Comparison of ENCODE assay signal across 27 cellular contexts in genomic region chr1:102840741-102841140, GRCh38.
"Had no signal": no experiment of that assay in that cellular context is flagged by ENCODE, and none has a peak within 500 bp of the region (broad histone marks: within the 10 kb centered on the region; RNA-seq: fewer than 3 reads in every experiment).

No MANE protein-coding gene starts in this region.

- ATAC-seq: stimulated activated effector memory CD8-positive, alpha-beta T cell treated with anti-CD3 and anti-CD28 coated beads, Interleukin-12 subunit alpha, Interleukin-12 subunit beta, amount 100 ng/mL, for 72 hours; stimulated activated memory B cell treated with anti-CD40 and anti-IgM and Interleukin-4, amounts not matched to agents 10 μg/mL and 1 μg/mL and 100 μg/mL, for 72 hours; stimulated activated naive B cell treated with anti-CD40 and anti-IgM and Interleukin-4, amounts not matched to agents 10 μg/mL and 1 μg/mL and 100 μg/mL, for 72 hours; stimulated activated naive CD8-positive, alpha-beta T cell treated with anti-CD3 and anti-CD28 coated beads, Interleukin-15, amount 100 ng/mL, for 72 hours; stimulated activated naive CD8-positive, alpha-beta T cell treated with anti-CD3 and anti-CD28 coated beads, Interleukin-15, Interleukin-2, amounts not matched to agents 100 U/mL and 50 U/mL, for 24 hours; upper lobe of right lung had no signal

- DNase-seq: stimulated activated CD4-positive, alpha-beta T cell treated with anti-CD3 and anti-CD28 coated beads, Interleukin-2, amount 100 ng/mL, for 48 hours; stimulated activated CD4-positive, alpha-beta T cell treated with anti-CD3 and anti-CD28 coated beads, Interleukin-4, amount 100 ng/mL, for 1 hour; stimulated activated CD4-positive, alpha-beta T cell treated with anti-CD3 and anti-CD28 coated beads, Interleukin-4, amount 100 ng/mL, for 24 hours; stimulated activated CD4-positive, alpha-beta T cell treated with anti-CD3 and anti-CD28 coated beads, Interleukin-4, amount 100 ng/mL, for 4 hours; stimulated activated CD8-positive, alpha-beta memory T cell treated with anti-CD3 and anti-CD28 coated beads, Interleukin-4, amount 100 ng/mL, for 48 hours; stimulated activated naive B cell treated with anti-CD40 and anti-IgM and Interleukin-4, amounts not matched to agents 10 μg/mL and 1 μg/mL and 100 μg/mL, for 72 hours; stimulated activated naive CD4-positive, alpha-beta T cell; stimulated activated naive CD4-positive, alpha-beta T cell treated with Interleukin-2 at 50 U/mL for 16 hours; stimulated activated naive CD8-positive, alpha-beta T cell treated with anti-CD3 and anti-CD28 coated beads, Interleukin-15, amount 100 ng/mL, for 72 hours; stimulated activated naive CD8-positive, alpha-beta T cell treated with anti-CD3 and anti-CD28 coated beads, Interleukin-15, Interleukin-2, amounts not matched to agents 100 U/mL and 50 U/mL, for 24 hours; stomach; substantia nigra; testis; thyroid gland; tibial artery; transverse colon; upper lobe of left lung; upper lobe of right lung; uterus had no signal

- H3K9me3 Mint-ChIP-seq: stimulated activated naive CD8-positive, alpha-beta T cell treated with anti-CD3 and anti-CD28 coated beads, Interleukin-15, Interleukin-2, amounts not matched to agents 100 ng/mL and 50 ng/mL, for 24 hours; type B pancreatic cell had no signal

- H3K4me1 Mint-ChIP-seq: stimulated activated effector memory CD8-positive, alpha-beta T cell treated with anti-CD3 and anti-CD28 coated beads, Interleukin-12 subunit alpha, Interleukin-12 subunit beta, amount 100 ng/mL, for 72 hours; stimulated activated memory B cell treated with anti-CD40 and anti-IgM and Interleukin-4, amounts not matched to agents 10 μg/mL and 1 μg/mL and 100 μg/mL, for 72 hours; stimulated activated naive B cell treated with anti-CD40 and anti-IgM and Interleukin-4, amounts not matched to agents 10 μg/mL and 1 μg/mL and 100 μg/mL, for 72 hours; stimulated activated naive CD8-positive, alpha-beta T cell treated with anti-CD3 and anti-CD28 coated beads, Interleukin-15, amount 100 ng/mL, for 72 hours had no signal

- H3K27me3 ChIP-seq: stomach, suprapubic skin, testis, thyroid gland, tibial artery, tibial nerve, transverse colon, upper lobe of left lung, upper lobe of right lung, uterus, vagina had no signal

- H3K4me1 ChIP-seq: stomach, suprapubic skin, testis, thyroid gland, tibial artery, tibial nerve, transverse colon, upper lobe of left lung, upper lobe of right lung, uterus, vagina had no signal

- H3K27me3 Mint-ChIP-seq: stimulated activated memory B cell treated with anti-CD40 and anti-IgM and Interleukin-4, amounts not matched to agents 10 μg/mL and 1 μg/mL and 100 μg/mL, for 72 hours; stimulated activated naive B cell treated with anti-CD40 and anti-IgM and Interleukin-4, amounts not matched to agents 10 μg/mL and 1 μg/mL and 100 μg/mL, for 72 hours; stimulated activated naive CD8-positive, alpha-beta T cell treated with anti-CD3 and anti-CD28 coated beads, Interleukin-15, amount 100 ng/mL, for 72 hours; stimulated activated naive CD8-positive, alpha-beta T cell treated with anti-CD3 and anti-CD28 coated beads, Interleukin-15, Interleukin-2, amounts not matched to agents 100 ng/mL and 50 ng/mL, for 24 hours; type B pancreatic cell had no signal

- H3K4me3 Mint-ChIP-seq: stimulated activated effector memory CD8-positive, alpha-beta T cell treated with anti-CD3 and anti-CD28 coated beads, Interleukin-12 subunit alpha, Interleukin-12 subunit beta, amount 100 ng/mL, for 72 hours; stimulated activated memory B cell treated with anti-CD40 and anti-IgM and Interleukin-4, amounts not matched to agents 10 μg/mL and 1 μg/mL and 100 μg/mL, for 72 hours; stimulated activated naive B cell treated with anti-CD40 and anti-IgM and Interleukin-4, amounts not matched to agents 10 μg/mL and 1 μg/mL and 100 μg/mL, for 72 hours; stimulated activated naive CD8-positive, alpha-beta T cell treated with anti-CD3 and anti-CD28 coated beads, Interleukin-15, amount 100 ng/mL, for 72 hours; stimulated activated naive CD8-positive, alpha-beta T cell treated with anti-CD3 and anti-CD28 coated beads, Interleukin-15, Interleukin-2, amounts not matched to agents 100 ng/mL and 50 ng/mL, for 24 hours; type B pancreatic cell had no signal

- H3K36me3 ChIP-seq: stomach, suprapubic skin, thoracic aorta, thyroid gland, tibial artery, tibial nerve, transverse colon, upper lobe of left lung, upper lobe of right lung, uterus, vagina had no signal

- H3K36me3 Mint-ChIP-seq: stimulated activated effector memory CD8-positive, alpha-beta T cell treated with anti-CD3 and anti-CD28 coated beads, Interleukin-12 subunit alpha, Interleukin-12 subunit beta, amount 100 ng/mL, for 72 hours; stimulated activated memory B cell treated with anti-CD40 and anti-IgM and Interleukin-4, amounts not matched to agents 10 μg/mL and 1 μg/mL and 100 μg/mL, for 72 hours; stimulated activated naive B cell treated with anti-CD40 and anti-IgM and Interleukin-4, amounts not matched to agents 10 μg/mL and 1 μg/mL and 100 μg/mL, for 72 hours; type B pancreatic cell had no signal

- H3K4me3 ChIP-seq: stomach, suprapubic skin, testis, thoracic aorta, thyroid gland, tibial artery, tibial nerve, transverse colon, upper lobe of left lung, upper lobe of right lung, uterus, vagina had no signal

- H3K9me3 ChIP-seq: testis, thoracic aorta, thyroid gland, tibial nerve, transverse colon, upper lobe of left lung, upper lobe of right lung, uterus, vagina had no signal

- H3K27ac ChIP-seq: stomach, suprapubic skin, testis, thoracic aorta, thyroid gland, tibial artery, tibial nerve, transverse colon, upper lobe of left lung, upper lobe of right lung, uterus, vagina had no signal

- H3K27ac Mint-ChIP-seq: stimulated activated effector memory CD8-positive, alpha-beta T cell treated with anti-CD3 and anti-CD28 coated beads, Interleukin-12 subunit alpha, Interleukin-12 subunit beta, amount 100 ng/mL, for 72 hours; stimulated activated memory B cell treated with anti-CD40 and anti-IgM and Interleukin-4, amounts not matched to agents 10 μg/mL and 1 μg/mL and 100 μg/mL, for 72 hours; stimulated activated naive B cell treated with anti-CD40 and anti-IgM and Interleukin-4, amounts not matched to agents 10 μg/mL and 1 μg/mL and 100 μg/mL, for 72 hours; stimulated activated naive CD8-positive, alpha-beta T cell treated with anti-CD3 and anti-CD28 coated beads, Interleukin-15, amount 100 ng/mL, for 72 hours; stimulated activated naive CD8-positive, alpha-beta T cell treated with anti-CD3 and anti-CD28 coated beads, Interleukin-15, Interleukin-2, amounts not matched to agents 100 ng/mL and 50 ng/mL, for 24 hours; type B pancreatic cell had no signal
